In the genomic region with DNA sequence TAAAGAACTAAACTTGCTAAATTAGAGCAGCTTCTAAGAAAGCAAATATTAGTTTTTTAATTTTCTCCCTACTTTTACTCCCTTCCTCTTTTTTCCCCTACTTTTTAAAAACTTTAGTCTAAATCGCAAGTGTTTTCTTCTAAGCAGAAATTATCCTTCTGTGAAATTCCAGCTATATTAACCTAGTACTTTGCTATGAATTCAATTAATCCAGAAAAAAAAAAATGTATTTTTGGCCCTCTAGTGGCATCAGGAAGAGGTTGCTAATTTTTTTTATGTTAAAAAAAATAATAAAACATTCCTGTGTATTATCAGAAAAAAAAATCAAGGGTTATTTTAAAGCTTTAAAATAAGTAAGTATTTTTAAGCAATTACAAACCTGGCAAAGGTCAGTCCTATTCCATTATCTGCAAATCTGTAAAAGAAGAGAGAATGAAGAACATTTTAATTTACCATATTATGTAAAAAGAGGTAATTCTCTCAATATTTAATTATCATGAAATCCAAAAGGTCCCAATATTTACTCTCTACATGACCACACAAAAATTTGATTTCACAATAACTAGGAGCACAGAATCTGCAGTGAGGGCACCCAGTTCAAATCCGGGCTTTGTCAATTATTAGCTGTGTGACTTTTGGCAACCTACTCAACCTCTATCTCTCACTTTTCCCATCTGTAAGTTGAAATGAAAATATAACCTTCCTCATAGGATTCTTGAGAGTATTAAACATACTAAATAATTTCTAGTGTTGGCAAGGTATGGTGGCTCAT, we compare ENCODE assay signal across 10 cellular contexts. TPM values are rescaled to one million over a fixed set of nuclear protein-coding genes. Genes with fewer than 3 reads are reported as not detected.
DNase-seq lines count a peak whose midpoint lies in the region; ATAC-seq, FAIRE-seq and TF ChIP-seq lines count a peak whose summit lies in the region.
"Had no signal": no experiment of that assay in that cellular context is flagged by ENCODE, and none has a peak within 500 bp of the region (broad histone marks: within the 10 kb centered on the region; RNA-seq: fewer than 3 reads in every experiment).

No MANE protein-coding gene starts in this region.

- TF ChIP-seq EP300 in gastroesophageal sphincter (IDR thresholded peaks at IDR 0.05) = no peak

- H3K4me3 ChIP-seq in left ventricle myocardium inferior = no peak overlapping the region
- H3K4me3 ChIP-seq in gastroesophageal sphincter = no peak overlapping the region
- no peak overlapping the region for H3K4me3 ChIP-seq in vagina

- TF ChIP-seq POLR2A in gastroesophageal sphincter (IDR thresholded peaks at IDR 0.05) = no peak
- TF ChIP-seq POLR2A in vagina (IDR thresholded peaks at IDR 0.05) = no peak

- no peak for FAIRE-seq in urothelium cell line (lab: Jason Lieb, UNC)

- TF ChIP-seq CTCF in left ventricle myocardium inferior (IDR thresholded peaks at IDR 0.05; ENCODE audit: borderline replicate concordance) = peak; percentile 57
- peak; percentile 67 for TF ChIP-seq CTCF in VCaP (conservative IDR thresholded peaks at IDR 0.05)
- peak; percentile 5 to 33 (median 29) for TF ChIP-seq CTCF in gastroesophageal sphincter (IDR thresholded peaks at IDR 0.05)
- TF ChIP-seq CTCF in vagina (IDR thresholded peaks at IDR 0.05) = no peak

- H3K27me3 ChIP-seq in left ventricle myocardium inferior (ENCODE audit: low read depth) (no peaks in the 10 kb centered on the region), gastroesophageal sphincter (no peaks in the 10 kb centered on the region), vagina (no peaks in the 10 kb centered on the region)

- intact Hi-C loops in left ventricle myocardium inferior (cut with micrococcal nuclease) = loop anchor here (10.0 kb wide), 1 partner anchor 112 kb away; no protein-coding TSS in a partner anchor
- intact Hi-C loops in Right ventricle myocardium inferior (cut with DNase I) = loop anchor here (5.0 kb wide), 2 partner anchors 51 to 109 kb away; a partner anchor contains a TSS
- intact Hi-C loops in vagina (cut with DNase I) = no loop called here

- H3K4me1 ChIP-seq in left ventricle myocardium inferior = peaks cover 4% of the 10 kb centered on the region
- peaks cover 0 to 5% (median 0%) of the 10 kb centered on the region in 3 donors for H3K4me1 ChIP-seq in gastroesophageal sphincter
- no peaks in the 10 kb centered on the region for H3K4me1 ChIP-seq in vagina

- ATAC-seq in Right ventricle myocardium inferior = no peak
- ATAC-seq in gastroesophageal sphincter = no peak
- ATAC-seq: esophagus mucosa had no signal

- DNase-seq in left ventricle myocardium inferior = no peak
- DNase-seq in Right ventricle myocardium inferior (ENCODE audit: missing footprints) = no peak
- DNase-seq in urothelium cell line (ENCODE audit: low spot score) = peak; percentile 6
- no peak for DNase-seq in NCI-H1930 (lab: John Stamatoyannopoulos, UW)
- no peak for DNase-seq in DMS79 treated with DMSO at 0.1 percent for 48 hours (lab: John Stamatoyannopoulos, UW)
- DNase-seq in vagina (ENCODE audit: extremely low spot score in 2 of 2) = no peak
- DNase-seq: nucleus accumbens had no signal

- H3K9me3 ChIP-seq in left ventricle myocardium inferior (replicated peaks) (no peaks in the 10 kb centered on the region), gastroesophageal sphincter (no peaks in the 10 kb centered on the region), vagina (no peaks in the 10 kb centered on the region)

- WGBS in gastroesophageal sphincter (ENCODE audit: low coverage in 1 of 2), 2 donors = 90 to 100% methylated on average over 2 of the region's 2 CpGs

- H3K36me3 ChIP-seq in left ventricle myocardium inferior (peaks cover 36% of the 10 kb centered on the region), gastroesophageal sphincter (peaks cover 0 to 39% of the 10 kb centered on the region in 2 donors), vagina (peaks cover 0 to 17% of the 10 kb centered on the region in 2 donors)

- no peak overlapping the region for H3K27ac ChIP-seq in left ventricle myocardium inferior (replicated peaks)
- H3K27ac ChIP-seq in VCaP = no peak overlapping the region
- H3K27ac ChIP-seq in gastroesophageal sphincter = no peak overlapping the region
- no peak overlapping the region for H3K27ac ChIP-seq in vagina

RNA-seq across cellular contexts. Expression of a gene that starts 52.0 kb away (rescaled TPM):
- total RNA-seq in left ventricle myocardium inferior (11.7 TPM), Right ventricle myocardium inferior (9.3 TPM), gastroesophageal sphincter (10 to 100 TPM in 3 of 4 donors, 1 to 10 TPM in 1; 8.1 to 84.5 (median 17.4) TPM), vagina (46.7 TPM)

Comparison
In these comparisons a context has a peak if more than half of its experiments do, and no peak if none do; other contexts are left out.
1. CTCF ChIP-seq: peak in left ventricle myocardium inferior (single experiment), VCaP (single experiment) and gastroesophageal sphincter (4 of 4); none in vagina (0 of 3).